Comparison of ENCODE assay signal across 1 cellular context in the genomic region with DNA sequence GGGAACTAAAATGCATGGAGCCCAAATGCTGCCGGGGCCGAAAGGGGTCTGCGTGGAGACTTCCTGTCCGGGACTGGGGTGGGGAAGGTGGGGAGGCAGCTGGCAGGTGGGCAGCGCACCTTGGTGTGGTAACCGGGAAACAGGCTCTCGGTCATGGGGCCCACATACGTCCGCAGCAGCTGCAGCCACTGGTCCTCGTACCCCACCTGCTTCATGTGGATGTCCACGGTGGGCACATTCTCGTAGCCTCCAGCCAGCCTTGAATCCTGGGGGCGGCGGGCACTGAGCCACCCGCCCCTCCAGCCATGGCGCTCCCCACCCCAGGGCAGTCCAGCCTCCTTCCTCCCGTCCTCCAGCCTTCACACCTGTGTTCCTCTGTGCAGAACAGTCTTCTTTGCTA.
A peak's percentile ranks its signal among the peaks of the same experiment; 100 is the strongest.
TF ChIP-seq lines count a peak whose summit lies in the region.

No MANE protein-coding gene starts in this region.

TF ChIP-seq in HepG2, 621 proteins besides CTCF, POLR2A, EP300 and RAD21:
- peak; percentile 75 for TF ChIP-seq RBFOX2 (IDR thresholded peaks at IDR 0.05; ENCODE audit: low read depth, low read length)
- no peak for TF ChIP-seq ZNF577 (CRISPR knock-in tag; IDR thresholded peaks at IDR 0.05; ENCODE audit: borderline replicate concordance, low read depth)
- TF ChIP-seq AGO2 (optimal IDR thresholded peaks at IDR 0.05; ENCODE audit: low read depth, low read length) = peak; percentile 77
- TF ChIP-seq AGO1 (IDR thresholded peaks at IDR 0.05; ENCODE audit: low read depth, low read length, poor library complexity, severe bottlenecking) = peak; percentile 90
- TF ChIP-seq POLR2G (IDR thresholded peaks at IDR 0.05; ENCODE audit: low read depth, low read length) = peak; percentile 19; the same call in 1 of the 2 replicates
TF ChIP-seq in HepG2: peak in this region for 4.
